8 cellular contexts compared by ENCODE assay signal in the genomic region with DNA sequence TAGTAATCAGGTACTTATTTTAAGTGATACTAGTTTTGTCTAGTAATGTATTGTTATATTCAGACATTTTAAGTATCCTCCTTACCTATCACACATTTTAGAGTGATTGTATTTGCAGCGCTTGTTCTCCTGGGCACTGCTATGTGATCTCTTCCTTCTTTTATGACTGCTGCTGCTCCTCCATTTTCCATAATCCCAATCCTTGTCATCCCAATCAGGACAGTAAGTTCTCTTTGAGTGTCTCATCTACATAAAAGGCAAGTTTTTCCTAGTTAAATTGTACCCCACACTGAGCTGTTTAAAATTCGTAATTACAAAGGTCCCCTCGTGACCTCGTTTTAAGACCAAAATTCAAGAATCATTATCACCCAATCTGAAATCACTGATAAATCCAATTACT. TPM values are rescaled to one million over a fixed set of nuclear protein-coding genes. Genes with fewer than 3 reads are reported as not detected.
DNase-seq lines count a peak whose midpoint lies in the region; ATAC-seq and TF ChIP-seq lines count a peak whose summit lies in the region.

No MANE protein-coding gene starts in this region.

- TF ChIP-seq POLR2A in heart left ventricle (IDR thresholded peaks at IDR 0.05): no peak

- H3K4me3 ChIP-seq in heart left ventricle (peak overlapping the region in 11 of 12 donors; percentile 69 to 100 (median 96)), brain microvascular endothelial cell (ENCODE audit: low read depth, low read length) (peak overlapping the region; percentile 84), mesodermal cell (ENCODE audit: extremely low read depth, insufficient read depth, low read length, poor library complexity, severe bottlenecking) (peak overlapping the region; percentile 95), upper lobe of right lung (peak overlapping the region; percentile 91), mucosa of descending colon (no peak overlapping the region)

- DNase-seq in heart left ventricle (no peak), left ventricle myocardium superior (no peak), brain microvascular endothelial cell (no peak), upper lobe of right lung (no peak), GDM1 (lab: John Stamatoyannopoulos, UW) (no peak), mucosa of descending colon (no peak)

- intact Hi-C loops in heart left ventricle (cut with DNase I): loop anchor here in 5 of 10 donors (2.0 to 10.0 kb wide), 4 partner anchors 49 to 149 kb away; partner anchors contain the start of gene BZW1 (in 3 of the 5)
- intact Hi-C loops in left ventricle myocardium superior (cut with micrococcal nuclease): no loop called here
- intact Hi-C loops in upper lobe of right lung (cut with DNase I): no loop called here
- intact Hi-C loops in mucosa of descending colon (cut with DNase I, micrococcal nuclease): no loop called here

- H3K27me3 ChIP-seq in heart left ventricle (no peaks in the 10 kb centered on the region), brain microvascular endothelial cell (replicated peaks) (no peaks in the 10 kb centered on the region), upper lobe of right lung (no peaks in the 10 kb centered on the region)

- ATAC-seq in heart left ventricle: no peak
- no peak for ATAC-seq in left ventricle myocardium superior
- no peak for ATAC-seq in upper lobe of right lung
- ATAC-seq in GM21529 (IDR thresholded peaks at IDR 0.05; ENCODE audit: unreplicated experiment): no peak
- no peak for ATAC-seq in mucosa of descending colon

- no peaks in the 10 kb centered on the region for H3K9me3 ChIP-seq in heart left ventricle
- no peaks in the 10 kb centered on the region for H3K9me3 ChIP-seq in mesodermal cell (ENCODE audit: control insufficient read depth, low read length)
- H3K9me3 ChIP-seq in upper lobe of right lung: no peaks in the 10 kb centered on the region
- no peaks in the 10 kb centered on the region for H3K9me3 ChIP-seq in mucosa of descending colon

- H3K36me3 ChIP-seq in heart left ventricle: peaks cover 0 to 63% (median 45%) of the 10 kb centered on the region in 9 donors
- H3K36me3 ChIP-seq in brain microvascular endothelial cell (replicated peaks): peaks cover 55% of the 10 kb centered on the region
- peaks cover 59% of the 10 kb centered on the region for H3K36me3 ChIP-seq in mesodermal cell (ENCODE audit: control insufficient read depth, insufficient read depth, low read length)
- H3K36me3 ChIP-seq in upper lobe of right lung: peaks cover 50% of the 10 kb centered on the region
- peaks cover 18% of the 10 kb centered on the region for H3K36me3 ChIP-seq in mucosa of descending colon (ENCODE audit: low read depth)

- in situ Hi-C loops in brain microvascular endothelial cell (cut with HindIII; ENCODE audit: low pct_ligation_motif_present, low sequenced_read_pairs): no loop called here

- H3K4me1 ChIP-seq in heart left ventricle: peaks cover 0 to 70% (median 50%) of the 10 kb centered on the region in 12 donors
- no peaks in the 10 kb centered on the region for H3K4me1 ChIP-seq in mesodermal cell (ENCODE audit: control insufficient read depth, insufficient read depth, low read length, poor library complexity, severe bottlenecking)
- peaks cover 42% of the 10 kb centered on the region for H3K4me1 ChIP-seq in upper lobe of right lung
- peaks cover 11% of the 10 kb centered on the region for H3K4me1 ChIP-seq in mucosa of descending colon (ENCODE audit: low read depth)

- H3K27ac ChIP-seq in heart left ventricle: peak overlapping the region in 9 of 12 donors; percentile 40 to 100 (median 100)
- peak overlapping the region; percentile 98 for H3K27ac ChIP-seq in brain microvascular endothelial cell
- no peak overlapping the region for H3K27ac ChIP-seq in mesodermal cell (ENCODE audit: low read depth, low read length, severe bottlenecking)
- no peak overlapping the region for H3K27ac ChIP-seq in upper lobe of right lung

- no peak for TF ChIP-seq CTCF in heart left ventricle (IDR thresholded peaks at IDR 0.05)
- no peak for TF ChIP-seq CTCF in brain microvascular endothelial cell (IDR thresholded peaks at IDR 0.05; ENCODE audit: low read depth, low read length, missing control alignments)
- no peak for TF ChIP-seq CTCF in upper lobe of right lung (IDR thresholded peaks at IDR 0.05)
- TF ChIP-seq CTCF in mucosa of descending colon (IDR thresholded peaks at IDR 0.05): no peak

- 4 to 6% (median 5%) methylated on average over 4 of the region's 4 CpGs for WGBS in heart left ventricle, 4 donors
- WGBS in mesodermal cell (ENCODE audit: insufficient coverage in 2 of 2), 2 experiments: 57 to 68% methylated on average over 4 of the region's 4 CpGs

RNA-seq across cellular contexts. Expression of gene CLK1, which starts 2.8 kb away (rescaled TPM):
- 10 to 100 TPM; 28.6 to 59.5 (median 39.0) TPM for total RNA-seq in heart left ventricle
- polyA plus RNA-seq in heart left ventricle: 100 to 1,000 TPM in 1 of 2 donors, 10 to 100 TPM in 1; 25.4 to 235 TPM
- total RNA-seq in left ventricle myocardium superior: 54.9 TPM
- 86.6 TPM for polyA plus RNA-seq in mesodermal cell (2013, experiment 1 of 2)
- polyA plus RNA-seq in mesodermal cell (2013, experiment 2 of 2): 120 TPM
- 108 TPM for total RNA-seq in upper lobe of right lung
- 100 to 1,000 TPM in 1 of 3 donors, 10 to 100 TPM in 2; 62.0 to 138 (median 88.3) TPM for total RNA-seq in mucosa of descending colon

RNA-seq across cellular contexts. Expression of gene PPIL3, which starts 27.3 kb away (rescaled TPM):
- total RNA-seq in heart left ventricle (10 to 100 TPM; 11.3 to 27.7 (median 22.2) TPM), left ventricle myocardium superior (23.2 TPM), upper lobe of right lung (31.2 TPM), mucosa of descending colon (10 to 100 TPM; 25.0 to 30.4 (median 28.0) TPM)
- polyA plus RNA-seq in heart left ventricle: 10 to 100 TPM; 12.3 to 20.8 TPM
- polyA plus RNA-seq in mesodermal cell (2013, experiment 1 of 2): 52.2 TPM
- polyA plus RNA-seq in mesodermal cell (2013, experiment 2 of 2): 49.6 TPM

RNA-seq across cellular contexts. Expression of gene NIF3L1, which starts 27.6 kb away (rescaled TPM):
- total RNA-seq in heart left ventricle (10 to 100 TPM; 16.6 to 27.1 (median 21.6) TPM), left ventricle myocardium superior (16.9 TPM), upper lobe of right lung (13.8 TPM), mucosa of descending colon (10 to 100 TPM; 19.2 to 28.1 (median 26.7) TPM)
- polyA plus RNA-seq in heart left ventricle: 10 to 100 TPM; 12.0 to 43.3 TPM
- polyA plus RNA-seq in mesodermal cell (2013, experiment 1 of 2): 41.5 TPM
- 34.3 TPM for polyA plus RNA-seq in mesodermal cell (2013, experiment 2 of 2)

RNA-seq across cellular contexts. Expression of gene BZW1, which starts 49.9 kb away (rescaled TPM):
- total RNA-seq in heart left ventricle (100 to 1,000 TPM in 2 of 9 donors, 10 to 100 TPM in 7; 60.0 to 147 (median 87.3) TPM), left ventricle myocardium superior (71.2 TPM), upper lobe of right lung (158 TPM), mucosa of descending colon (100 to 1,000 TPM; 137 to 235 (median 174) TPM)
- 100 to 1,000 TPM in 1 of 2 donors, 10 to 100 TPM in 1; 10.7 to 111 TPM for polyA plus RNA-seq in heart left ventricle
- polyA plus RNA-seq in mesodermal cell (2013, experiment 1 of 2): 300 TPM
- polyA plus RNA-seq in mesodermal cell (2013, experiment 2 of 2): 309 TPM

Comparison
In these comparisons a context has a peak if more than half of its experiments do, and no peak if none do; other contexts are left out.
1. H3K27ac ChIP-seq: peak in heart left ventricle (9 of 12) and brain microvascular endothelial cell (single experiment); none in mesodermal cell (single experiment) and upper lobe of right lung (single experiment).